ENCODE assay signal across 8 cellular contexts in the genomic region with DNA sequence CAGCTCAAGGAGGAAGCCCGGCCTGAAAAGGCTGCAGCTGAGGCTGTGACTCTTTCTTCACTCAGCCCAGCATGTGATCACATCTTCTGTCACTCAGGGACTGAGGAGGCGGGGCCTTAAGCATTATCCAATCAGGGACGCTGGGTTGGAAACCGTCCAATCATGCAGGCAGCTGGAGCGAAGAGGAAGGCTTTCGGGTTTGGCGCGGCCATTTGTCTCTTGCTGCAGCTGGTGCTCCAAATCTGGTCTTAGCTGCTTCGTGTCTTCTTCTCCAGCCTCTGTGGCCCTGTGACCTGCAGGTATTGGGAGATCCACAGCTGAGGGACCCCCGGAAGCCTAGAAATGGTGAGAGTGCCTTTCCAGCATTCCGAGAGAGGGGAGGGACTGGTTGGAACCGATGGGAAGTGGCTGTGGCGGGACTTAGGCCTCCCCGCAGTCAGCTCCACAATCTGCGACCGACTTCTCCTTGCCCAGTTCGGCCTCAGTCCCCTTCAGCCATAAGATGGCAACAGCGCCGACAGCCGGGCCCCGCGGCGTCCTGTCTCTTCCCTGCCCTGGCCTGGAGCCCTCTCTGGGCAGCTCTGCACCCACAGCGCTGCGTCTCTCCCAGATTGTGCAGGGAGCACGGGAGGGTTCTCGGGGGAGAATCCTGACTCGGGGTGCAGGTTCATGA. TPM values are rescaled to one million over a fixed set of nuclear protein-coding genes. Genes with fewer than 3 reads are reported as not detected.
DNase-seq lines count a peak whose midpoint lies in the region; ATAC-seq and TF ChIP-seq lines count a peak whose summit lies in the region.

A gene (plus strand): TSS at position 210 of the 673 bp plus-strand sequence. CDS start 133 bp downstream, at position 343.

- intact Hi-C loops in adrenal gland (cut with DNase I) (no loop called here), left ventricle myocardium inferior (cut with micrococcal nuclease) (no loop called here), posterior cingulate gyrus (cut with DNase I) (no loop called here), transverse colon (cut with DNase I; ENCODE audit: low total_unique reads) (no loop called here)

- TF ChIP-seq POLR2A in adrenal gland (IDR thresholded peaks at IDR 0.05) (peak in 1 of 2 donors; percentile 31), transverse colon (IDR thresholded peaks at IDR 0.05) (no peak)

- POLR2A ChIA-PET in SK-N-SH (lab: Yijun Ruan, JAX): interaction anchor here (1.0 to 1.8 kb wide), 4 partner anchors 26 to 94 kb away, joined by 3 to 16 read pairs (median 6); a partner anchor contains a TSS

- H3F3A ChIP-seq in SK-N-SH (replicated peaks; ENCODE audit: insufficient read depth): peaks cover 12% of the 10 kb centered on the region

- no peak for TF ChIP-seq RAD21 in SK-N-SH (IDR thresholded peaks at IDR 0.05; ENCODE audit: low read length)

- no peaks in the 10 kb centered on the region; a peak in 1 of 4 replicates for H3K4me1 ChIP-seq in SK-N-SH (ENCODE audit: control insufficient read depth in 1 of 2, insufficient read depth in 2 of 2, low read depth in 1 of 2, low read length in 1 of 2)
- H3K4me1 ChIP-seq in adrenal gland (replicated peaks in 1 of 2): no peaks in the 10 kb centered on the region
- H3K4me1 ChIP-seq in left ventricle myocardium inferior: peaks cover 18% of the 10 kb centered on the region
- H3K4me1 ChIP-seq in transverse colon: peaks cover 0 to 12% (median 6%) of the 10 kb centered on the region in 4 donors

- CTCF ChIA-PET in SK-N-SH (lab: Yijun Ruan, JAX): interaction anchor here (1.5 to 2.7 kb wide), 2 partner anchors 26 to 80 kb away, joined by 5 to 8 read pairs; no protein-coding TSS in a partner anchor

- under 1% methylated on average over 20 of the region's 28 CpGs for WGBS in SK-N-SH (ENCODE audit: low lambda C conversion rate)
- WGBS in adrenal gland, 4 donors: 1 to 7% (median 2%) methylated on average over 7 to 28 of the region's 28 CpGs
- 13 to 25% methylated on average over 1 to 27 of the region's 28 CpGs for WGBS in transverse colon (ENCODE audit: low coverage in 1 of 2), 2 donors

- no peaks in the 10 kb centered on the region for H4K20me1 ChIP-seq in SK-N-SH (ENCODE audit: insufficient read depth)

- H3K9me2 ChIP-seq in SK-N-SH: no peaks in the 10 kb centered on the region

- H3K4me2 ChIP-seq in SK-N-SH: peak within 1 kb of the TSS; percentile 80

- H3K9ac ChIP-seq in SK-N-SH: peak within 1 kb of the TSS; percentile 44

- DNase-seq in NCI-H82 (lab: John Stamatoyannopoulos, UW) (peak; percentile 13), NCI-H82 treated with DMSO at 0.1 percent for 48 hours (lab: John Stamatoyannopoulos, UW; ENCODE audit: unreplicated experiment) (no peak), SK-N-SH (peak; percentile 87), adrenal gland (peak; percentile 87 to 99 (median 94)), left ventricle myocardium inferior (peak; percentile 92), posterior cingulate gyrus (peak; percentile 75 to 98 (median 92)), transverse colon (peak; percentile 92)

- H3K4me3 ChIP-seq in SK-N-SH (ENCODE audit: low read depth in 2 of 2, low read length in 1 of 2) (peak within 1 kb of the TSS; percentile 60 to 65), adrenal gland (peak within 1 kb of the TSS in 3 of 4 donors; percentile 11 to 53 (median 49)), left ventricle myocardium inferior (peak within 1 kb of the TSS; percentile 72), transverse colon (peak within 1 kb of the TSS; percentile 40 to 60 (median 54))

- peak within 1 kb of the TSS; percentile 95 for H2AFZ ChIP-seq in SK-N-SH (ENCODE audit: low read depth)

- no peaks in the 10 kb centered on the region for H3K27me3 ChIP-seq in SK-N-SH (ENCODE audit: insufficient read depth)
- H3K27me3 ChIP-seq in adrenal gland: no peaks in the 10 kb centered on the region
- H3K27me3 ChIP-seq in left ventricle myocardium inferior (ENCODE audit: low read depth): no peaks in the 10 kb centered on the region
- no peaks in the 10 kb centered on the region for H3K27me3 ChIP-seq in transverse colon

- in situ Hi-C loops in transverse colon (cut with MboI; ENCODE audit: low pct_ligation_motif_present in 1 of 4, low pct_unique_long_range_greater_than_20kb in 1 of 4, low sequenced_read_pairs in 3 of 4): no loop called here

- no peaks in the 10 kb centered on the region for H3K9me3 ChIP-seq in SK-N-SH
- no peaks in the 10 kb centered on the region for H3K9me3 ChIP-seq in adrenal gland (replicated peaks in 1 of 3)
- H3K9me3 ChIP-seq in left ventricle myocardium inferior (replicated peaks): no peaks in the 10 kb centered on the region
- no peaks in the 10 kb centered on the region for H3K9me3 ChIP-seq in transverse colon

- H3K27ac ChIP-seq in SK-N-SH (ENCODE audit: low read depth in 2 of 2, low read length in 1 of 2): peak within 1 kb of the TSS; percentile 27 to 73
- H3K27ac ChIP-seq in adrenal gland: peak within 1 kb of the TSS in 2 of 5 donors; percentile 47 to 69
- H3K27ac ChIP-seq in left ventricle myocardium inferior (replicated peaks): peak within 1 kb of the TSS; percentile 27
- peak within 1 kb of the TSS; percentile 60 to 76 (median 72) for H3K27ac ChIP-seq in transverse colon

- H3K36me3 ChIP-seq in SK-N-SH (replicated peaks in 1 of 2; ENCODE audit: control insufficient read depth in 1 of 2, insufficient read depth in 2 of 2, low read length in 1 of 2) (no peaks in the 10 kb centered on the region), adrenal gland (replicated peaks in 1 of 2) (no peaks in the 10 kb centered on the region), left ventricle myocardium inferior (no peaks in the 10 kb centered on the region), transverse colon (no peaks in the 10 kb centered on the region)

- TF ChIP-seq EP300 in SK-N-SH (IDR thresholded peaks at IDR 0.05; ENCODE audit: borderline replicate concordance in 1 of 2, low read depth in 1 of 2, low read length in 1 of 2) (no peak), transverse colon (IDR thresholded peaks at IDR 0.05; ENCODE audit: low read depth) (no peak)

- peaks cover 27% of the 10 kb centered on the region; the same call in 1 of the 2 replicates for H3K79me2 ChIP-seq in SK-N-SH (ENCODE audit: insufficient read depth)

- ATAC-seq in HG03139 (IDR thresholded peaks at IDR 0.05; ENCODE audit: unreplicated experiment): peak; percentile 88

- TF ChIP-seq CTCF in SK-N-SH (IDR thresholded peaks at IDR 0.05) (0 out of 2 replicates have a peak, but pooled peaks have one; percentile 16), adrenal gland (IDR thresholded peaks at IDR 0.05) (no peak), left ventricle myocardium inferior (IDR thresholded peaks at IDR 0.05; ENCODE audit: borderline replicate concordance) (no peak), transverse colon (IDR thresholded peaks at IDR 0.05) (no peak)

TF ChIP-seq in SK-N-SH, 30 proteins besides CTCF, POLR2A, EP300 and RAD21 (continues in another document):
- TF ChIP-seq, protein P1, sequence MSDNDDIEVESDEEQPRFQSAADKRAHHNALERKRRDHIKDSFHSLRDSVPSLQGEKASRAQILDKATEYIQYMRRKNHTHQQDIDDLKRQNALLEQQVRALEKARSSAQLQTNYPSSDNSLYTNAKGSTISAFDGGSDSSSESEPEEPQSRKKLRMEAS (IDR thresholded peaks at IDR 0.05; ENCODE audit: low read depth): peak; percentile 93
- TF ChIP-seq, protein P2, sequence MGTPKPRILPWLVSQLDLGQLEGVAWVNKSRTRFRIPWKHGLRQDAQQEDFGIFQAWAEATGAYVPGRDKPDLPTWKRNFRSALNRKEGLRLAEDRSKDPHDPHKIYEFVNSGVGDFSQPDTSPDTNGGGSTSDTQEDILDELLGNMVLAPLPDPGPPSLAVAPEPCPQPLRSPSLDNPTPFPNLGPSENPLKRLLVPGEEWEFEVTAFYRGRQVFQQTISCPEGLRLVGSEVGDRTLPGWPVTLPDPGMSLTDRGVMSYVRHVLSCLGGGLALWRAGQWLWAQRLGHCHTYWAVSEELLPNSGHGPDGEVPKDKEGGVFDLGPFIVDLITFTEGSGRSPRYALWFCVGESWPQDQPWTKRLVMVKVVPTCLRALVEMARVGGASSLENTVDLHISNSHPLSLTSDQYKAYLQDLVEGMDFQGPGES (IDR thresholded peaks at IDR 0.05; ENCODE audit: low read depth, low read length): peak; percentile 55; the same call in 1 of the 2 replicates
- TF ChIP-seq, protein P3, sequence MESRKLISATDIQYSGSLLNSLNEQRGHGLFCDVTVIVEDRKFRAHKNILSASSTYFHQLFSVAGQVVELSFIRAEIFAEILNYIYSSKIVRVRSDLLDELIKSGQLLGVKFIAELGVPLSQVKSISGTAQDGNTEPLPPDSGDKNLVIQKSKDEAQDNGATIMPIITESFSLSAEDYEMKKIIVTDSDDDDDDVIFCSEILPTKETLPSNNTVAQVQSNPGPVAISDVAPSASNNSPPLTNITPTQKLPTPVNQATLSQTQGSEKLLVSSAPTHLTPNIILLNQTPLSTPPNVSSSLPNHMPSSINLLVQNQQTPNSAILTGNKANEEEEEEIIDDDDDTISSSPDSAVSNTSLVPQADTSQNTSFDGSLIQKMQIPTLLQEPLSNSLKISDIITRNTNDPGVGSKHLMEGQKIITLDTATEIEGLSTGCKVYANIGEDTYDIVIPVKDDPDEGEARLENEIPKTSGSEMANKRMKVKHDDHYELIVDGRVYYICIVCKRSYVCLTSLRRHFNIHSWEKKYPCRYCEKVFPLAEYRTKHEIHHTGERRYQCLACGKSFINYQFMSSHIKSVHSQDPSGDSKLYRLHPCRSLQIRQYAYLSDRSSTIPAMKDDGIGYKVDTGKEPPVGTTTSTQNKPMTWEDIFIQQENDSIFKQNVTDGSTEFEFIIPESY (IDR thresholded peaks at IDR 0.05; ENCODE audit: borderline replicate concordance, low read depth): no peak
- no peak for TF ChIP-seq ELF1 (IDR thresholded peaks at IDR 0.05)
- no peak for TF ChIP-seq NFIC (IDR thresholded peaks at IDR 0.05; ENCODE audit: borderline replicate concordance)
- no peak for TF ChIP-seq TAF1 (IDR thresholded peaks at IDR 0.05; ENCODE audit: borderline replicate concordance, low read depth, low read length)
- no peak for TF ChIP-seq GABPA (IDR thresholded peaks at IDR 0.05; ENCODE audit: low read depth)
- no peak for TF ChIP-seq JUND (IDR thresholded peaks at IDR 0.05)
- TF ChIP-seq RXRA (IDR thresholded peaks at IDR 0.05; ENCODE audit: borderline replicate concordance, low read depth): no peak
- no peak for TF ChIP-seq FOXM1 (IDR thresholded peaks at IDR 0.05; ENCODE audit: low read depth)
- TF ChIP-seq EZH2phosphoT487 (IDR thresholded peaks at IDR 0.05; ENCODE audit: borderline replicate concordance, low read depth): no peak
- TF ChIP-seq SIN3A (IDR thresholded peaks at IDR 0.05; ENCODE audit: borderline replicate concordance, low read depth, low read length): no peak
- peak; percentile 70; the same call in 1 of the 2 replicates for TF ChIP-seq YY1 (IDR thresholded peaks at IDR 0.05; ENCODE audit: low read depth)

RNA-seq across cellular contexts. Expression of the gene that starts here (rescaled TPM):
- polyA plus RNA-seq in SK-N-SH (2012; rRNA removed) (1.4 and 1.5 TPM in 2 replicates), adrenal gland (1 to 10 TPM in 2 of 3 donors, under 1 TPM in 1; 0.81 to 3.1 (median 1.8) TPM)
- 1.6 and 1.7 TPM in 2 replicates for polyA plus RNA-seq in SK-N-SH (2012; cell fraction: cytosol; rRNA removed)
- 3.2 and 3.8 TPM in 2 replicates for polyA plus RNA-seq in SK-N-SH (2012; cell fraction: nucleus; rRNA removed)
- total RNA-seq in adrenal gland (1 to 10 TPM in 4 of 8 donors, under 1 TPM in 4; 0.26 to 3.0 (median 1.0) TPM), left ventricle myocardium inferior (0.66 TPM), transverse colon (10 to 100 TPM in 1 of 4 donors, 1 to 10 TPM in 3; 3.4 to 24.5 (median 7.0) TPM)

Comparison
In these comparisons a context has a peak if more than half of its experiments do, and no peak if none do; other contexts are left out.
1. Peak in DNase-seq, H3K4me3 ChIP-seq and H3K27ac ChIP-seq in left ventricle myocardium inferior; RNA of the gene not detected or under 1 TPM.